ENCODE assay signal across 8 cellular contexts in genomic region chr1:153956997-153957715, GRCh38. TPM values are rescaled to one million over a fixed set of nuclear protein-coding genes. Genes with fewer than 3 reads are reported as not detected.
DNase-seq lines count a peak whose midpoint lies in the region; ATAC-seq and TF ChIP-seq lines count a peak whose summit lies in the region.

No MANE protein-coding gene starts in this region.

- H3K9me3 ChIP-seq in cardiac muscle cell (ENCODE audit: low read depth) (no peaks in the 10 kb centered on the region), mammary epithelial cell (replicated peaks; ENCODE audit: insufficient read depth, low read length) (no peaks in the 10 kb centered on the region), mononuclear cell (ENCODE audit: low read depth, low read length) (no peaks in the 10 kb centered on the region), aorta (ENCODE audit: control insufficient read depth, low read length) (no peaks in the 10 kb centered on the region)

- CTCF ChIA-PET in mammary epithelial cell (lab: Charles Lee; ENCODE audit: low non-redundant PET): no interaction called here

- no peaks in the 10 kb centered on the region for H3K27me3 ChIP-seq in cardiac muscle cell
- H3K27me3 ChIP-seq in mammary epithelial cell (ENCODE audit: insufficient read depth, low read length): no peaks in the 10 kb centered on the region
- no peaks in the 10 kb centered on the region for H3K27me3 ChIP-seq in mononuclear cell (ENCODE audit: insufficient read depth, low read length)
- H3K27me3 ChIP-seq in aorta (ENCODE audit: control insufficient read depth in 1 of 2, insufficient read depth in 2 of 2, low read length in 1 of 2): no peaks in the 10 kb centered on the region

- no peak for ATAC-seq in left cardiac atrium
- no peak for ATAC-seq in aorta (ENCODE audit: low FRiP score)
- ATAC-seq in sciatic nerve: no peak
- ATAC-seq in HG03175 (IDR thresholded peaks at IDR 0.05; ENCODE audit: unreplicated experiment): no peak

- peak overlapping the region; percentile 65 for H3K4me3 ChIP-seq in cardiac muscle cell
- H3K4me3 ChIP-seq in mammary epithelial cell (replicated peaks in 1 of 3; ENCODE audit: insufficient read depth in 1 of 3, low read depth in 2 of 3, low read length in 3 of 3): peak overlapping the region; percentile 76 to 92 (median 87)
- peak overlapping the region; percentile 96 for H3K4me3 ChIP-seq in mononuclear cell (ENCODE audit: low read length)
- peak overlapping the region; percentile 68 to 89 for H3K4me3 ChIP-seq in aorta (ENCODE audit: low read length in 2 of 2)

- dilution Hi-C loops in mammary epithelial cell (cut with HindIII; ENCODE audit: low sequenced_read_pairs): no loop called here

- no peaks in the 10 kb centered on the region for H4K20me1 ChIP-seq in mammary epithelial cell (ENCODE audit: insufficient read depth, low read length)

- H3K4me2 ChIP-seq in mammary epithelial cell (ENCODE audit: insufficient read depth, low read depth, low read length): peak overlapping the region; percentile 90

- WGBS in mammary epithelial cell (ENCODE audit: low coverage, missing lambda C conversion rate): 12% methylated on average over 6 of the region's 6 CpGs
- WGBS in aorta, 2 donors: 18 to 22% methylated on average over 6 of the region's 6 CpGs

- peaks cover 33% of the 10 kb centered on the region for H3K4me1 ChIP-seq in cardiac muscle cell (ENCODE audit: low read depth)
- H3K4me1 ChIP-seq in mammary epithelial cell (ENCODE audit: insufficient read depth, low read length): peaks cover 19% of the 10 kb centered on the region
- peaks cover 51% of the 10 kb centered on the region for H3K4me1 ChIP-seq in mononuclear cell (ENCODE audit: insufficient read depth, low read length)
- H3K4me1 ChIP-seq in aorta (ENCODE audit: control insufficient read depth in 1 of 2, insufficient read depth in 2 of 2, low read length in 2 of 2): peaks cover 0 to 2% of the 10 kb centered on the region in 2 donors

- DNase-seq in cardiac muscle cell (ENCODE audit: low read depth in 1 of 2, low spot score in 1 of 2): no peak
- no peak for DNase-seq in left cardiac atrium
- DNase-seq in mammary epithelial cell: no peak
- no peak for DNase-seq in aorta
- no peak for DNase-seq in sciatic nerve (ENCODE audit: low spot score)
- no peak for DNase-seq in activated CD4-positive, alpha-beta T cell treated with anti-CD3 and anti-CD28 coated beads for 48 hours

- in situ Hi-C loops in mammary epithelial cell (cut with MboI; ENCODE audit: low sequenced_read_pairs in 2 of 2): no loop called here

- intact Hi-C loops in left cardiac atrium (cut with DNase I): no loop called here
- intact Hi-C loops in mammary epithelial cell (cut with micrococcal nuclease): no loop called here
- intact Hi-C loops in aorta (cut with DNase I): no loop called here
- intact Hi-C loops in sciatic nerve (cut with DNase I): no loop called here

- TF ChIP-seq CTCF in cardiac muscle cell (IDR thresholded peaks at IDR 0.05; ENCODE audit: low read depth, low read length) (no peak), mammary epithelial cell (conservative IDR thresholded peaks at IDR 0.05 in 1 of 2, IDR thresholded peaks at IDR 0.05 in 1 of 2; ENCODE audit: extremely low read depth in 1 of 2, insufficient read depth in 1 of 2, low read depth in 1 of 2, low read length in 2 of 2) (no peak)

- H3K27ac ChIP-seq in cardiac muscle cell (peak overlapping the region; percentile 84), mammary epithelial cell (ENCODE audit: insufficient read depth, low read depth, low read length) (peak overlapping the region; percentile 75), aorta (ENCODE audit: low read depth in 1 of 2, low read length in 2 of 2) (no peak overlapping the region)

- H3K79me2 ChIP-seq in mammary epithelial cell (ENCODE audit: insufficient read depth, low read length): peaks cover 73% of the 10 kb centered on the region

- peaks cover 7% of the 10 kb centered on the region for H3K36me3 ChIP-seq in cardiac muscle cell
- H3K36me3 ChIP-seq in mammary epithelial cell (ENCODE audit: insufficient read depth, low read length): peaks cover 8% of the 10 kb centered on the region
- H3K36me3 ChIP-seq in aorta (ENCODE audit: control insufficient read depth in 1 of 2, insufficient read depth in 2 of 2, low read length in 1 of 2): peaks cover 0 to 3% of the 10 kb centered on the region in 2 donors

- BruUV-seq in mammary epithelial cell (replicated peaks; lab: Mats Ljungman, UMichigan): no TSS peak

- peak overlapping the region; percentile 77 for H3K9ac ChIP-seq in mammary epithelial cell (ENCODE audit: insufficient read depth, low read length)

- H2AFZ ChIP-seq in mammary epithelial cell (ENCODE audit: low read depth, low read length): peak overlapping the region; percentile 93

RNA-seq across cellular contexts. Expression of gene CRTC2, which starts 1.3 kb away (rescaled TPM):
- total RNA-seq in cardiac muscle cell: 11.9 and 17.9 TPM in 2 replicates
- 24.8 and 34.4 TPM in 2 replicates for polyA plus RNA-seq in cardiac muscle cell
- 10 to 100 TPM; 17.3 to 19.6 TPM for total RNA-seq in left cardiac atrium
- 10 to 100 TPM in 1 of 2 donors, 1 to 10 TPM in 1; 6.0 to 31.7 TPM for total RNA-seq in mammary epithelial cell
- polyA plus RNA-seq in mammary epithelial cell: 16.8 TPM
- polyA minus RNA-seq in mammary epithelial cell: 37.2 TPM
- total RNA-seq in mononuclear cell: 31.2 TPM
- total RNA-seq in aorta: 10 to 100 TPM; 31.2 to 49.7 TPM
- polyA plus RNA-seq in aorta: 10 to 100 TPM; 14.4 to 71.0 TPM
- total RNA-seq in sciatic nerve: 58.1 TPM

RNA-seq across cellular contexts. Expression of gene SLC39A1, which starts 6.2 kb away (rescaled TPM):
- total RNA-seq in cardiac muscle cell (75.8 and 83.4 TPM in 2 replicates), left cardiac atrium (10 to 100 TPM; 63.2 to 77.6 TPM), mammary epithelial cell (10 to 100 TPM; 77.3 to 98.0 TPM), mononuclear cell (15.8 TPM), aorta (10 to 100 TPM; 88.9 to 91.1 TPM), sciatic nerve (73.9 TPM)
- polyA plus RNA-seq in cardiac muscle cell (71.2 and 72.6 TPM in 2 replicates), mammary epithelial cell (84.2 TPM), aorta (10 to 100 TPM; 54.5 to 96.7 TPM)
- 38.3 TPM for polyA minus RNA-seq in mammary epithelial cell

RNA-seq across cellular contexts. Expression of gene CREB3L4, which starts 10.5 kb away (rescaled TPM):
- 34.0 and 49.5 TPM in 2 replicates for total RNA-seq in cardiac muscle cell
- 25.3 and 31.5 TPM in 2 replicates for polyA plus RNA-seq in cardiac muscle cell
- 1 to 10 TPM; 3.4 to 5.7 TPM for total RNA-seq in left cardiac atrium
- total RNA-seq in mammary epithelial cell: 1 to 10 TPM; 6.7 to 8.8 TPM
- polyA plus RNA-seq in mammary epithelial cell: 11.0 TPM
- not detected for polyA minus RNA-seq in mammary epithelial cell
- total RNA-seq in mononuclear cell: 2.4 TPM
- 1 to 10 TPM; 5.0 to 8.9 TPM for total RNA-seq in aorta
- polyA plus RNA-seq in aorta: 10 to 100 TPM in 1 of 2 donors, 1 to 10 TPM in 1; 1.4 to 10.7 TPM
- total RNA-seq in sciatic nerve: 11.8 TPM

RNA-seq across cellular contexts. Expression of gene DENND4B, which starts 10.6 kb away (rescaled TPM):
- total RNA-seq in cardiac muscle cell (31.3 and 42.3 TPM in 2 replicates), left cardiac atrium (10 to 100 TPM; 41.5 to 49.5 TPM), mammary epithelial cell (10 to 100 TPM; 12.3 to 36.9 TPM), mononuclear cell (37.3 TPM), aorta (10 to 100 TPM; 45.7 to 94.7 TPM), sciatic nerve (78.9 TPM)
- polyA plus RNA-seq in cardiac muscle cell (48.1 and 61.2 TPM in 2 replicates), mammary epithelial cell (21.3 TPM), aorta (10 to 100 TPM in 1 of 2 donors, 1 to 10 TPM in 1; 6.6 to 34.6 TPM)
- 7.8 TPM for polyA minus RNA-seq in mammary epithelial cell

RNA-seq across cellular contexts. Expression of gene JTB, which starts 20.3 kb away (rescaled TPM):
- total RNA-seq in cardiac muscle cell (161 and 315 TPM in 2 replicates), left cardiac atrium (100 to 1,000 TPM in 1 of 2 donors, 10 to 100 TPM in 1; 89.6 to 102 TPM), mammary epithelial cell (10 to 100 TPM; 58.7 to 60.5 TPM), mononuclear cell (160 TPM), aorta (10 to 100 TPM; 84.8 to 88.3 TPM), sciatic nerve (72.8 TPM)
- polyA plus RNA-seq in cardiac muscle cell (137 and 169 TPM in 2 replicates), mammary epithelial cell (85.8 TPM), aorta (100 to 1,000 TPM; 204 to 227 TPM)
- 49.5 TPM for polyA minus RNA-seq in mammary epithelial cell

Comparison
In these comparisons a context has a peak if more than half of its experiments do, and no peak if none do; other contexts are left out.
1. H3K27ac ChIP-seq: peak in cardiac muscle cell (single experiment) and mammary epithelial cell (single experiment); none in aorta (0 of 2).
2. Peak in every context shown above with its lines, with median percentiles within 50 percentile points of each other: H3K4me3 ChIP-seq.